ENCODE assay signal across 8 cellular contexts in the genomic region with DNA sequence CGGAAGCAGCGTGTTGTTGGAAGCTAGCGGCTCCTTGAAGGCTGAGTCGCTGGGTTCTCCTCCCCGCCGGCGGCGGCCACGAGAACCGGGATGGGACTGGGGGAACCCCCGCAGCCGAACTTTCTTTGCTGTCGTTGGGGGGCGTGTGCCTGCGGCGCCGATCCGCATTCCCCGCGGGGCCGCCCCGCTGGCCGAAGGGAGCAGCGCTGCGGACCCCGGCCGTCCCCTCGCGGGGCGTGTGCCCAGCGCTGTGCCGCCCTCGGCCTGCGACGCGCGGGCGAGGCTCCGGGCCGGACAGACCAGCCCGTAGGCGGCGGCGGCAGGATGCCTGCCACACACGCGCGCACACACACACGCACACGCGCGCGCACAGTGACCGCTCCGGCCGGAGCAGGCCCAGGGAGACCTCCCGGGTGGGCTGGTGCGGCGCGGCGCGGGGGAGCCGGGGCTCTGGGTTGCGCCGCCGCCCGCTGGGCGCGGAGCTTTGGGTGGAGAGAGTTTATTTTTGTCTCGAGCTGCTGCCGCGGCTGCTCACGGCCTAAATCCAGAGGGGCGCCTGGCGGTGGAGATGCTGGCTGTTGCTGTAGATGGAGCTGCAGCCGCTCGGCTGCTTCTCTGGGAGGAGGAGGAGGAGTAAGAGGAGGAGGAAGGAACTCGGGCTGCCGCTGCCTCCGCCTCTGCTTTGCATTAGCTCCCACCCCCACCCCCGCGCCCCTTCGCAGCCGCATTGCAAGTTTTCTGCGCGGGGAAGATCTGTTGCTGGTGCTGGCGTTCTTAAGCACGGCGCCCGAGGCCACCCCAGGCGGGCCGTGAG.
DNase-seq lines count a peak whose midpoint lies in the region; TF ChIP-seq lines count a peak whose summit lies in the region.

A gene with protein sequence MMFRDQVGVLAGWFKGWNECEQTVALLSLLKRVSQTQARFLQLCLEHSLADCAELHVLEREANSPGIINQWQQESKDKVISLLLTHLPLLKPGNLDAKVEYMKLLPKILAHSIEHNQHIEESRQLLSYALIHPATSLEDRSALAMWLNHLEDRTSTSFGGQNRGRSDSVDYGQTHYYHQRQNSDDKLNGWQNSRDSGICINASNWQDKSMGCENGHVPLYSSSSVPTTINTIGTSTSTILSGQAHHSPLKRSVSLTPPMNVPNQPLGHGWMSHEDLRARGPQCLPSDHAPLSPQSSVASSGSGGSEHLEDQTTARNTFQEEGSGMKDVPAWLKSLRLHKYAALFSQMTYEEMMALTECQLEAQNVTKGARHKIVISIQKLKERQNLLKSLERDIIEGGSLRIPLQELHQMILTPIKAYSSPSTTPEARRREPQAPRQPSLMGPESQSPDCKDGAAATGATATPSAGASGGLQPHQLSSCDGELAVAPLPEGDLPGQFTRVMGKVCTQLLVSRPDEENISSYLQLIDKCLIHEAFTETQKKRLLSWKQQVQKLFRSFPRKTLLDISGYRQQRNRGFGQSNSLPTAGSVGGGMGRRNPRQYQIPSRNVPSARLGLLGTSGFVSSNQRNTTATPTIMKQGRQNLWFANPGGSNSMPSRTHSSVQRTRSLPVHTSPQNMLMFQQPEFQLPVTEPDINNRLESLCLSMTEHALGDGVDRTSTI (plus strand): TSS at position 719 of the 814 bp plus-strand sequence. CDS start 789 bp downstream, outside the sequence.

- peak; percentile 88 to 91 for DNase-seq in HAP-1 (ENCODE audit: low spot score in 2 of 2)
- peak; percentile 76 for DNase-seq in MM.1S
- peak; percentile 51 for DNase-seq in T-helper 22 cell (ENCODE audit: low read depth)
- peak; percentile 92 for DNase-seq in astrocyte of the spinal cord (ENCODE audit: low read depth, low spot score)
- peak; percentile 78 for DNase-seq in hepatic stellate cell (ENCODE audit: low spot score)
- DNase-seq in putamen (ENCODE audit: low spot score): peak; percentile 75
- DNase-seq in NK-92 (lab: John Stamatoyannopoulos, UW; ENCODE audit: unreplicated experiment): no peak

- H2AFZ ChIP-seq in MM.1S (ENCODE audit: low read length): peak within 1 kb of the TSS; percentile 38

- H3K79me2 ChIP-seq in MM.1S (ENCODE audit: low read length): no peaks in the 10 kb centered on the region

- no peaks in the 10 kb centered on the region for H3K27me3 ChIP-seq in HAP-1 (ENCODE audit: low read depth)
- no peaks in the 10 kb centered on the region for H3K27me3 ChIP-seq in MM.1S (replicated peaks; ENCODE audit: insufficient read depth, low read length)

- H3K4me1 ChIP-seq in HAP-1 (peaks cover 13% of the 10 kb centered on the region), MM.1S (ENCODE audit: low read length) (no peaks in the 10 kb centered on the region)

- peak within 1 kb of the TSS; percentile 77 for H3K4me2 ChIP-seq in MM.1S (ENCODE audit: low read depth, low read length)

- H3K9me3 ChIP-seq in HAP-1: no peaks in the 10 kb centered on the region
- no peaks in the 10 kb centered on the region for H3K9me3 ChIP-seq in MM.1S (replicated peaks; ENCODE audit: insufficient read depth, low read length)

- peaks cover 15% of the 10 kb centered on the region; the same call in 1 of the 2 replicates for H3F3A ChIP-seq in MM.1S (ENCODE audit: insufficient read depth, low read length)

- peak within 1 kb of the TSS; percentile 23; the same call in 1 of the 2 replicates for H3K27ac ChIP-seq in MM.1S (ENCODE audit: low read length)

- peaks cover 6% of the 10 kb centered on the region for H3K36me3 ChIP-seq in HAP-1 (replicated peaks)
- no peaks in the 10 kb centered on the region for H3K36me3 ChIP-seq in MM.1S (replicated peaks; ENCODE audit: insufficient read depth, low read length)

- H3K4me3 ChIP-seq in GM08714 (ENCODE audit: low read length): peak within 1 kb of the TSS; percentile 72
- peak within 1 kb of the TSS; percentile 69 for H3K4me3 ChIP-seq in HAP-1
- peak within 1 kb of the TSS; percentile 69 for H3K4me3 ChIP-seq in MM.1S (ENCODE audit: low read length)
- peak within 1 kb of the TSS; percentile 79 for H3K4me3 ChIP-seq in astrocyte of the spinal cord (ENCODE audit: low read depth, low read length)

- H3K9ac ChIP-seq in MM.1S (ENCODE audit: low read length): peak within 1 kb of the TSS; percentile 33; the same call in 1 of the 2 replicates

- TF ChIP-seq CTCF in MM.1S (IDR thresholded peaks at IDR 0.05; ENCODE audit: low read length): 0 out of 2 replicates have a peak, but pooled peaks have one; percentile 14
- TF ChIP-seq CTCF in astrocyte of the spinal cord (IDR thresholded peaks at IDR 0.05; ENCODE audit: low read depth, low read length): peak; percentile 53

- no peaks in the 10 kb centered on the region for H3K9me2 ChIP-seq in MM.1S (replicated peaks; ENCODE audit: insufficient read depth, low read length)

- in situ Hi-C loops in HAP-1 (cut with MboI; ENCODE audit: low sequenced_read_pairs): loop anchor here (10.0 kb wide), 1 partner anchor 208 kb away; no protein-coding TSS in a partner anchor
- in situ Hi-C loops in astrocyte of the spinal cord (cut with HindIII; ENCODE audit: low sequenced_read_pairs): no loop called here

- no peaks in the 10 kb centered on the region for H4K20me1 ChIP-seq in MM.1S (ENCODE audit: insufficient read depth, low read length)
